In genomic region chr3:121491683-121492082, GRCh38 we compare ENCODE assay signal across 35 cellular contexts.
"Had no signal": no experiment of that assay in that cellular context is flagged by ENCODE, and none has a peak within 500 bp of the region (broad histone marks: within the 10 kb centered on the region; RNA-seq: fewer than 3 reads in every experiment).

No MANE protein-coding gene starts in this region.

- H3K27ac ChIP-seq: adrenal gland, body of pancreas, brain microvascular endothelial cell, breast epithelium, WERI-Rb-1 had no signal

- ATAC-seq: activated CD8-positive, alpha-beta T cell treated with anti-CD3 and anti-CD28 coated beads for 36 hours; activated naive CD4-positive, alpha-beta T cell treated with anti-CD3 and anti-CD28 coated beads, Interleukin-2, amount 50 U/mL, for 72 hours; activated T-cell treated with anti-CD3 and anti-CD28 coated beads, Interleukin-2, amount 50 U/mL, for 4 hours; activated T-cell treated with anti-CD3 and anti-CD28 coated beads, Interleukin-2, amount 50 U/mL, for 72 hours; activated T-helper 17 cell treated with anti-CD3 and anti-CD28 coated beads, Interleukin-2, amount 50 U/mL, for 72 hours; body of pancreas had no signal

- H3K4me1 ChIP-seq: adrenal gland, body of pancreas, breast epithelium had no signal

- H3K9me3 ChIP-seq: adrenal gland, body of pancreas, breast epithelium had no signal

- H3K9me3 Mint-ChIP-seq: activated B cell treated with CpG ODN at 0.5 μM for 24 hours; activated CD4-positive, alpha-beta memory T cell treated with anti-CD3 and anti-CD28 coated beads for 36 hours; activated CD4-positive, alpha-beta T cell treated with anti-CD3 and anti-CD28 coated beads, Interleukin-2, amount 10 ng/mL, durations not matched to agents 24 days and 14 days; activated CD8-positive, alpha-beta T cell treated with anti-CD3 and anti-CD28 coated beads for 36 hours; activated naive CD4-positive, alpha-beta T cell treated with anti-CD3 and anti-CD28 coated beads for 36 hours; activated naive CD4-positive, alpha-beta T cell treated with anti-CD3 and anti-CD28 coated beads, Interleukin-2, amount 50 U/mL, for 72 hours; activated naive CD8-positive, alpha-beta T cell treated with anti-CD3 and anti-CD28 coated beads for 36 hours; activated T-cell treated with anti-CD3 and anti-CD28 coated beads, Interleukin-2, amount 50 U/mL, for 4 hours; activated T-cell treated with anti-CD3 and anti-CD28 coated beads, Interleukin-2, amount 50 U/mL, for 72 hours; activated T-helper 1 cell treated with anti-CD3 and anti-CD28 coated beads, Interleukin-12 subunit alpha, Interleukin-12 subunit beta, Interleukin-2, Interleukin-4 antibody, amounts not matched to agents 30 ng/mL and 10 ng/mL and 1 ng/mL, durations not matched to agents 14 hours and 24 hours and 36 hours; activated T-helper 17 cell treated with anti-CD3 and anti-CD28 coated beads, Interleukin-2, amount 50 U/mL, for 72 hours; T-helper 1 cell treated with Interleukin-12 subunit alpha and Interleukin-12 subunit beta and Interleukin-4 antibody, amounts not matched to agents 30 μg/mL and 1 μg/mL, for 36 hours; T-helper 2 cell treated with Interferon-gamma antibody and Interleukin-4, amounts not matched to agents 5 μg/mL and 100 μg/mL, for 36 hours had no signal

- H3K36me3 ChIP-seq: adrenal gland, brain microvascular endothelial cell, breast epithelium had no signal

- H3K27me3 Mint-ChIP-seq: activated B cell treated with CpG ODN at 0.5 μM for 24 hours; activated CD4-positive, alpha-beta memory T cell treated with anti-CD3 and anti-CD28 coated beads for 36 hours; activated CD4-positive, alpha-beta T cell treated with anti-CD3 and anti-CD28 coated beads, Interleukin-2, amount 10 ng/mL, durations not matched to agents 24 days and 14 days; activated CD8-positive, alpha-beta T cell treated with anti-CD3 and anti-CD28 coated beads for 36 hours; activated naive CD8-positive, alpha-beta T cell treated with anti-CD3 and anti-CD28 coated beads for 36 hours; activated T-helper 17 cell treated with anti-CD3 and anti-CD28 coated beads, Interleukin-2, amount 50 U/mL, for 72 hours had no signal

- H3K27me3 ChIP-seq: adrenal gland, body of pancreas, brain microvascular endothelial cell, breast epithelium had no signal

- H3K27ac Mint-ChIP-seq: activated B cell treated with CpG ODN at 0.5 μM for 24 hours; activated CD4-positive, alpha-beta memory T cell treated with anti-CD3 and anti-CD28 coated beads for 36 hours; activated CD4-positive, alpha-beta T cell treated with anti-CD3 and anti-CD28 coated beads, Interleukin-2, amount 10 ng/mL, durations not matched to agents 24 days and 14 days; activated CD8-positive, alpha-beta T cell treated with anti-CD3 and anti-CD28 coated beads for 36 hours; activated naive CD4-positive, alpha-beta T cell treated with anti-CD3 and anti-CD28 coated beads for 36 hours; activated naive CD8-positive, alpha-beta T cell treated with anti-CD3 and anti-CD28 coated beads for 36 hours; activated T-cell treated with anti-CD3 and anti-CD28 coated beads, Interleukin-2, amount 50 U/mL, for 72 hours; activated T-helper 1 cell treated with anti-CD3 and anti-CD28 coated beads, Interleukin-12 subunit alpha, Interleukin-12 subunit beta, Interleukin-2, Interleukin-4 antibody, amounts not matched to agents 30 ng/mL and 10 ng/mL and 1 ng/mL, durations not matched to agents 14 hours and 24 hours and 36 hours; activated T-helper 17 cell treated with anti-CD3 and anti-CD28 coated beads, Interleukin-2, amount 50 U/mL, for 72 hours; T-helper 1 cell treated with Interleukin-12 subunit alpha and Interleukin-12 subunit beta and Interleukin-4 antibody, amounts not matched to agents 30 μg/mL and 1 μg/mL, for 36 hours; T-helper 2 cell treated with Interferon-gamma antibody and Interleukin-4, amounts not matched to agents 5 μg/mL and 100 μg/mL, for 36 hours had no signal

- H3K4me1 Mint-ChIP-seq: activated B cell treated with CpG ODN at 0.5 μM for 24 hours; activated naive CD8-positive, alpha-beta T cell treated with anti-CD3 and anti-CD28 coated beads for 36 hours; activated T-helper 17 cell treated with anti-CD3 and anti-CD28 coated beads, Interleukin-2, amount 50 U/mL, for 72 hours had no signal

- H3K4me3 Mint-ChIP-seq: activated B cell treated with CpG ODN at 0.5 μM for 24 hours; activated CD4-positive, alpha-beta memory T cell treated with anti-CD3 and anti-CD28 coated beads for 36 hours; activated CD4-positive, alpha-beta T cell treated with anti-CD3 and anti-CD28 coated beads, Interleukin-2, amount 10 ng/mL, durations not matched to agents 24 days and 14 days; activated CD8-positive, alpha-beta T cell treated with anti-CD3 and anti-CD28 coated beads for 36 hours; activated naive CD4-positive, alpha-beta T cell treated with anti-CD3 and anti-CD28 coated beads for 36 hours; activated naive CD8-positive, alpha-beta T cell treated with anti-CD3 and anti-CD28 coated beads for 36 hours; activated T-cell treated with anti-CD3 and anti-CD28 coated beads, Interleukin-2, amount 50 U/mL, for 4 hours; activated T-cell treated with anti-CD3 and anti-CD28 coated beads, Interleukin-2, amount 50 U/mL, for 72 hours; activated T-helper 1 cell treated with anti-CD3 and anti-CD28 coated beads, Interleukin-12 subunit alpha, Interleukin-12 subunit beta, Interleukin-2, Interleukin-4 antibody, amounts not matched to agents 30 ng/mL and 10 ng/mL and 1 ng/mL, durations not matched to agents 14 hours and 24 hours and 36 hours; activated T-helper 17 cell treated with anti-CD3 and anti-CD28 coated beads, Interleukin-2, amount 50 U/mL, for 72 hours; T-helper 1 cell treated with Interleukin-12 subunit alpha and Interleukin-12 subunit beta and Interleukin-4 antibody, amounts not matched to agents 30 μg/mL and 1 μg/mL, for 36 hours; T-helper 2 cell treated with Interferon-gamma antibody and Interleukin-4, amounts not matched to agents 5 μg/mL and 100 μg/mL, for 36 hours had no signal

- DNase-seq: activated B cell treated with CpG ODN at 0.5 μM for 24 hours; activated CD4-positive, alpha-beta memory T cell treated with anti-CD3 and anti-CD28 coated beads for 36 hours; activated CD4-positive, alpha-beta T cell treated with anti-CD3 and anti-CD28 coated beads for 4 hours; activated CD4-positive, alpha-beta T cell treated with anti-CD3 and anti-CD28 coated beads, Interleukin-2, amount 10 ng/mL, durations not matched to agents 24 days and 14 days; activated CD4-positive, alpha-beta T cell treated with anti-CD3 and anti-CD28 coated beads, Interleukin-2, amount 50 U/mL, for 1 hour; activated CD4-positive, alpha-beta T cell treated with anti-CD3 and anti-CD28 coated beads, Interleukin-2, amount 50 U/mL, for 4 hours; activated CD4-positive, CD25-positive, alpha-beta regulatory T cell treated with anti-CD3 and anti-CD28 coated beads, Interleukin-2, amount 50 U/mL, for 72 hours; activated CD8-positive, alpha-beta memory T cell treated with anti-CD3 and anti-CD28 coated beads, Interleukin-2, amount 50 U/mL, for 4 hours; activated CD8-positive, alpha-beta T cell treated with anti-CD3 and anti-CD28 coated beads for 36 hours; activated effector memory CD4-positive, alpha-beta T cell treated with anti-CD3 and anti-CD28 coated beads, Interleukin-2, amount 50 U/mL, for 16 hours; activated gamma-delta T cell treated with Interleukin-2 at 50 U/mL for 16 hours; activated naive CD4-positive, alpha-beta T cell; activated naive CD4-positive, alpha-beta T cell treated with anti-CD3 and anti-CD28 coated beads for 36 hours; activated naive CD4-positive, alpha-beta T cell treated with anti-CD3 and anti-CD28 coated beads, Interleukin-2, amount 50 U/mL, for 16 hours; activated naive CD8-positive, alpha-beta T cell treated with anti-CD3 and anti-CD28 coated beads for 36 hours; activated T-cell treated with anti-CD3 and anti-CD28 coated beads for 4 hours; activated T-cell treated with anti-CD3 and anti-CD28 coated beads, Interleukin-2, amount 50 U/mL, for 1 hour; activated T-cell treated with anti-CD3 and anti-CD28 coated beads, Interleukin-2, amount 50 U/mL, for 4 hours; activated T-cell treated with anti-CD3 and anti-CD28 coated beads, Interleukin-2, amount 50 U/mL, for 72 hours; adrenal gland; amniotic stem cell; aorta; body of pancreas; brain microvascular endothelial cell; central memory CD4-positive, alpha-beta T cell; T-helper 1 cell; T-helper 2 cell; T-helper 9 cell; WERI-Rb-1 had no signal

- H3K4me3 ChIP-seq: adrenal gland, body of pancreas, breast epithelium had no signal
